ENCODE assay signal across 10 cellular contexts in the genomic region with DNA sequence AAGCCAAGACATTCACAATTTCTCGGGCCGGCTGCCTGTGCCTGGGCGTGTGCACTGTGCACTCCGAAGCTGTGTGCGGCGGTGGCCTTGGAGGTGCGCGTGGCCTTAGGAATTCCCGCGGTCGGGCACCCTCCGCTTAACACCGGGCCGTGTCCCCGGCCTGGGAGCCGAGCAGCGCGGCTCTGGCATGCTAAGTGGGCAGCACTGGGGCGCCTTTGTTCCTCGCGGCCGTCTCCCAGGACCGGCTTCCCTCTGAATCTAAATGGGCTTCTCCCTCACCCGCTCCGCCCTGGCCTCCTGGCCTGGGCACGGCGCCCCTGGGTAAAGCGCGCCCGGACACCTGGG. TPM values are rescaled to one million over a fixed set of nuclear protein-coding genes. Genes with fewer than 3 reads are reported as not detected.
DNase-seq lines count a peak whose midpoint lies in the region; ATAC-seq and TF ChIP-seq lines count a peak whose summit lies in the region.
"Had no signal": no experiment of that assay in that cellular context is flagged by ENCODE, and none has a peak within 500 bp of the region (broad histone marks: within the 10 kb centered on the region; RNA-seq: fewer than 3 reads in every experiment).

No MANE protein-coding gene starts in this region.

- H3K4me2 ChIP-seq in GM23338: peak overlapping the region; percentile 95

- peak; percentile 76 for ATAC-seq in GM23338
- ATAC-seq in gastrocnemius medialis: peak; percentile 53 to 59
- ATAC-seq in stimulated activated memory B cell treated with anti-CD40 and anti-IgM and Interleukin-4, amounts not matched to agents 10 μg/mL and 1 μg/mL and 100 μg/mL, for 72 hours: no peak
- no peak for ATAC-seq in GM21737 (IDR thresholded peaks at IDR 0.05; ENCODE audit: unreplicated experiment)

- H3F3A ChIP-seq in GM23338 (replicated peaks; ENCODE audit: low read depth): no peaks in the 10 kb centered on the region; the same call in 1 of the 2 replicates

- peaks cover 17% of the 10 kb centered on the region for H3K27me3 Mint-ChIP-seq in GM23338 (ENCODE audit: insufficient read depth, low read depth, poor library complexity)
- peaks cover 62% of the 10 kb centered on the region for H3K27me3 Mint-ChIP-seq in stimulated activated memory B cell treated with anti-CD40 and anti-IgM and Interleukin-4, amounts not matched to agents 10 μg/mL and 1 μg/mL and 100 μg/mL, for 72 hours

- DNase-seq in GM23338 (ENCODE audit: low spot score): peak; percentile 66
- peak; percentile 65 to 68 for DNase-seq in hippocampal formation (lab: John Stamatoyannopoulos, UW)
- no peak for DNase-seq in gastrocnemius medialis
- DNase-seq in activated CD8-positive, alpha-beta memory T cell treated with anti-CD3 and anti-CD28 coated beads, Interleukin-2, amount 50 U/mL, for 48 hours: no peak
- no peak for DNase-seq in activated CD8-positive, alpha-beta memory T cell treated with anti-CD3 and anti-CD28 coated beads for 24 hours
- DNase-seq: naive B cell had no signal

- H3K4me1 ChIP-seq in GM23338 (ENCODE audit: insufficient read depth) (peaks cover 18% of the 10 kb centered on the region), gastrocnemius medialis (peaks cover 4 to 13% of the 10 kb centered on the region in 2 donors)

- H3K36me3 Mint-ChIP-seq in GM23338 (ENCODE audit: low read depth): peaks cover 3% of the 10 kb centered on the region; the same call in 1 of the 3 replicates
- H3K36me3 Mint-ChIP-seq in stimulated activated memory B cell treated with anti-CD40 and anti-IgM and Interleukin-4, amounts not matched to agents 10 μg/mL and 1 μg/mL and 100 μg/mL, for 72 hours: no peaks in the 10 kb centered on the region
- H3K36me3 Mint-ChIP-seq: naive B cell had no signal

- H3K27me3 ChIP-seq in GM23338 (ENCODE audit: insufficient read depth) (peaks cover 34% of the 10 kb centered on the region), gastrocnemius medialis (peaks cover 0 to 13% (median 3%) of the 10 kb centered on the region in 3 donors)

- TF ChIP-seq CTCF in GM23338 (conservative IDR thresholded peaks at IDR 0.05; ENCODE audit: low read depth in 2 of 2) (no peak), WI38 (IDR thresholded peaks at IDR 0.05; ENCODE audit: low read depth, low read length) (no peak), gastrocnemius medialis (IDR thresholded peaks at IDR 0.05 in 4 of 5, conservative IDR thresholded peaks at IDR 0.05 in 1 of 5) (no peak)

- peak overlapping the region; percentile 72 for H3K4me3 ChIP-seq in GM23338
- H3K4me3 ChIP-seq in WI38 (ENCODE audit: low read depth, low read length): peak overlapping the region; percentile 66
- peak overlapping the region; percentile 59 to 62 (median 60) for H3K4me3 ChIP-seq in gastrocnemius medialis

- H3K79me2 ChIP-seq in GM23338 (replicated peaks; ENCODE audit: insufficient read depth): no peaks in the 10 kb centered on the region; the same call in 1 of the 2 replicates

- in situ Hi-C loops in gastrocnemius medialis (cut with MboI; ENCODE audit: low sequenced_read_pairs in 4 of 4): no loop called here

- intact Hi-C loops in gastrocnemius medialis (cut with DNase I; ENCODE audit: low total_unique reads): no loop called here

- H4K20me1 ChIP-seq in GM23338 (replicated peaks; ENCODE audit: insufficient read depth): no peaks in the 10 kb centered on the region

- H3K9me3 ChIP-seq in gastrocnemius medialis: no peaks in the 10 kb centered on the region

- peak overlapping the region; percentile 68 for H3K4me3 Mint-ChIP-seq in GM23338
- no peak overlapping the region for H3K4me3 Mint-ChIP-seq in stimulated activated memory B cell treated with anti-CD40 and anti-IgM and Interleukin-4, amounts not matched to agents 10 μg/mL and 1 μg/mL and 100 μg/mL, for 72 hours
- H3K4me3 Mint-ChIP-seq: naive B cell had no signal

- no peaks in the 10 kb centered on the region for H3K36me3 ChIP-seq in GM23338 (ENCODE audit: insufficient read depth)
- no peaks in the 10 kb centered on the region for H3K36me3 ChIP-seq in gastrocnemius medialis

- no peak for TF ChIP-seq POLR2A in gastrocnemius medialis (IDR thresholded peaks at IDR 0.05)

- H3K27ac ChIP-seq in GM23338 (ENCODE audit: low read depth) (no peak overlapping the region), gastrocnemius medialis (peak overlapping the region; percentile 31 to 78 (median 54))

- no peaks in the 10 kb centered on the region for H3K9me2 ChIP-seq in GM23338 (ENCODE audit: insufficient read depth)

- H3K4me1 Mint-ChIP-seq in GM23338: peaks cover 18% of the 10 kb centered on the region
- peaks cover 7% of the 10 kb centered on the region for H3K4me1 Mint-ChIP-seq in stimulated activated memory B cell treated with anti-CD40 and anti-IgM and Interleukin-4, amounts not matched to agents 10 μg/mL and 1 μg/mL and 100 μg/mL, for 72 hours

- H3K27ac Mint-ChIP-seq in GM23338: no peak overlapping the region
- no peak overlapping the region for H3K27ac Mint-ChIP-seq in stimulated activated memory B cell treated with anti-CD40 and anti-IgM and Interleukin-4, amounts not matched to agents 10 μg/mL and 1 μg/mL and 100 μg/mL, for 72 hours
- H3K27ac Mint-ChIP-seq: naive B cell had no signal

- H3K9me3 Mint-ChIP-seq in GM23338: no peaks in the 10 kb centered on the region
- no peaks in the 10 kb centered on the region for H3K9me3 Mint-ChIP-seq in stimulated activated memory B cell treated with anti-CD40 and anti-IgM and Interleukin-4, amounts not matched to agents 10 μg/mL and 1 μg/mL and 100 μg/mL, for 72 hours

- peak overlapping the region; percentile 94 for H2AFZ ChIP-seq in GM23338

TF ChIP-seq in GM23338, 12 proteins besides CTCF, POLR2A, EP300 and RAD21 (continues in another document):
- TF ChIP-seq EZH2phosphoT487 (IDR thresholded peaks at IDR 0.05; ENCODE audit: unreplicated experiment) (no peak), STAT1 (IDR thresholded peaks at IDR 0.05; ENCODE audit: unreplicated experiment) (no peak), EZH2 (IDR thresholded peaks at IDR 0.05; ENCODE audit: low read depth, unreplicated experiment) (no peak), JUNB (IDR thresholded peaks at IDR 0.05; ENCODE audit: unreplicated experiment) (no peak)
- TF ChIP-seq, protein P1, sequence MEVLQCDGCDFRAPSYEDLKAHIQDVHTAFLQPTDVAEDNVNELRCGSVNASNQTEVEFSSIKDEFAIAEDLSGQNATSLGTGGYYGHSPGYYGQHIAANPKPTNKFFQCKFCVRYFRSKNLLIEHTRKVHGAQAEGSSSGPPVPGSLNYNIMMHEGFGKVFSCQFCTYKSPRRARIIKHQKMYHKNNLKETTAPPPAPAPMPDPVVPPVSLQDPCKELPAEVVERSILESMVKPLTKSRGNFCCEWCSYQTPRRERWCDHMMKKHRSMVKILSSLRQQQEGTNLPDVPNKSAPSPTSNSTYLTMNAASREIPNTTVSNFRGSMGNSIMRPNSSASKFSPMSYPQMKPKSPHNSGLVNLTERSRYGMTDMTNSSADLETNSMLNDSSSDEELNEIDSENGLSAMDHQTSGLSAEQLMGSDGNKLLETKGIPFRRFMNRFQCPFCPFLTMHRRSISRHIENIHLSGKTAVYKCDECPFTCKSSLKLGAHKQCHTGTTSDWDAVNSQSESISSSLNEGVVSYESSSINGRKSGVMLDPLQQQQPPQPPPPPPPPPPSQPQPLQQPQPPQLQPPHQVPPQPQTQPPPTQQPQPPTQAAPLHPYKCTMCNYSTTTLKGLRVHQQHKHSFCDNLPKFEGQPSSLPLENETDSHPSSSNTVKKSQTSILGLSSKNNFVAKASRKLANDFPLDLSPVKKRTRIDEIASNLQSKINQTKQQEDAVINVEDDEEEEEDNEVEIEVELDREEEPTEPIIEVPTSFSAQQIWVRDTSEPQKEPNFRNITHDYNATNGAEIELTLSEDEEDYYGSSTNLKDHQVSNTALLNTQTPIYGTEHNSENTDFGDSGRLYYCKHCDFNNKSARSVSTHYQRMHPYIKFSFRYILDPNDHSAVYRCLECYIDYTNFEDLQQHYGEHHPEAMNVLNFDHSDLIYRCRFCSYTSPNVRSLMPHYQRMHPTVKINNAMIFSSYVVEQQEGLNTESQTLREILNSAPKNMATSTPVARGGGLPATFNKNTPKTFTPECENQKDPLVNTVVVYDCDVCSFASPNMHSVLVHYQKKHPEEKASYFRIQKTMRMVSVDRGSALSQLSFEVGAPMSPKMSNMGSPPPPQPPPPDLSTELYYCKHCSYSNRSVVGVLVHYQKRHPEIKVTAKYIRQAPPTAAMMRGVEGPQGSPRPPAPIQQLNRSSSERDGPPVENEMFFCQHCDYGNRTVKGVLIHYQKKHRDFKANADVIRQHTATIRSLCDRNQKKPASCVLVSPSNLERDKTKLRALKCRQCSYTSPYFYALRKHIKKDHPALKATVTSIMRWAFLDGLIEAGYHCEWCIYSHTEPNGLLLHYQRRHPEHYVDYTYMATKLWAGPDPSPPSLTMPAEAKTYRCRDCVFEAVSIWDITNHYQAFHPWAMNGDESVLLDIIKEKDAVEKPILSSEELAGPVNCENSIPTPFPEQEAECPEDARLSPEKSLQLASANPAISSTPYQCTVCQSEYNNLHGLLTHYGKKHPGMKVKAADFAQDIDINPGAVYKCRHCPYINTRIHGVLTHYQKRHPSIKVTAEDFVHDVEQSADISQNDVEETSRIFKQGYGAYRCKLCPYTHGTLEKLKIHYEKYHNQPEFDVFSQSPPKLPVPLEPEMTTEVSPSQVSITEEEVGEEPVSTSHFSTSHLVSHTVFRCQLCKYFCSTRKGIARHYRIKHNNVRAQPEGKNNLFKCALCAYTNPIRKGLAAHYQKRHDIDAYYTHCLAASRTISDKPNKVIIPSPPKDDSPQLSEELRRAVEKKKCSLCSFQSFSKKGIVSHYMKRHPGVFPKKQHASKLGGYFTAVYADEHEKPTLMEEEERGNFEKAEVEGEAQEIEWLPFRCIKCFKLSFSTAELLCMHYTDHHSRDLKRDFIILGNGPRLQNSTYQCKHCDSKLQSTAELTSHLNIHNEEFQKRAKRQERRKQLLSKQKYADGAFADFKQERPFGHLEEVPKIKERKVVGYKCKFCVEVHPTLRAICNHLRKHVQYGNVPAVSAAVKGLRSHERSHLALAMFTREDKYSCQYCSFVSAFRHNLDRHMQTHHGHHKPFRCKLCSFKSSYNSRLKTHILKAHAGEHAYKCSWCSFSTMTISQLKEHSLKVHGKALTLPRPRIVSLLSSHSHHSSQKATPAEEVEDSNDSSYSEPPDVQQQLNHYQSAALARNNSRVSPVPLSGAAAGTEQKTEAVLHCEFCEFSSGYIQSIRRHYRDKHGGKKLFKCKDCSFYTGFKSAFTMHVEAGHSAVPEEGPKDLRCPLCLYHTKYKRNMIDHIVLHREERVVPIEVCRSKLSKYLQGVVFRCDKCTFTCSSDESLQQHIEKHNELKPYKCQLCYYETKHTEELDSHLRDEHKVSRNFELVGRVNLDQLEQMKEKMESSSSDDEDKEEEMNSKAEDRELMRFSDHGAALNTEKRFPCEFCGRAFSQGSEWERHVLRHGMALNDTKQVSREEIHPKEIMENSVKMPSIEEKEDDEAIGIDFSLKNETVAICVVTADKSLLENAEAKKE (CRISPR knock-in tag; IDR thresholded peaks at IDR 0.05): no peak

RNA-seq across cellular contexts. Expression of a gene that starts 0.5 kb away (rescaled TPM):
- 11.6 and 12.0 TPM in 2 replicates for total RNA-seq in GM23338 (2014; rRNA removed; shearing (Covaris generic))
- 3.9 and 4.6 TPM in 2 replicates for polyA plus RNA-seq in GM23338 (2016; fragmentation: Nextera tagmentation; extraction: Ambion mirVana)
- total RNA-seq in gastrocnemius medialis: 10 to 100 TPM in 1 of 4 donors, 1 to 10 TPM in 3; 4.1 to 23.5 (median 6.6) TPM
- total RNA-seq: activated CD8-positive, alpha-beta memory T cell treated with anti-CD3 and anti-CD28 coated beads for 36 hours had no signal

Comparison
In these comparisons a context has a peak if more than half of its experiments do, and no peak if none do; other contexts are left out.
1. ATAC-seq: peak in GM23338 (single experiment) and gastrocnemius medialis (2 of 2); none in stimulated activated memory B cell treated with anti-CD40 and anti-IgM and Interleukin-4, amounts not matched to agents 10 μg/mL and 1 μg/mL and 100 μg/mL, for 72 hours (single experiment) and GM21737 (single experiment).
2. DNase-seq: peak in GM23338 (single experiment) and hippocampal formation (2 of 2); none in gastrocnemius medialis (0 of 2), activated CD8-positive, alpha-beta memory T cell treated with anti-CD3 and anti-CD28 coated beads, Interleukin-2, amount 50 U/mL, for 48 hours (single experiment) and activated CD8-positive, alpha-beta memory T cell treated with anti-CD3 and anti-CD28 coated beads for 24 hours (single experiment).
3. Peak in every context shown above with its lines, with median percentiles within 50 percentile points of each other: H3K4me3 ChIP-seq.